Comparison of ENCODE assay signal across 12 cellular contexts in the genomic region with DNA sequence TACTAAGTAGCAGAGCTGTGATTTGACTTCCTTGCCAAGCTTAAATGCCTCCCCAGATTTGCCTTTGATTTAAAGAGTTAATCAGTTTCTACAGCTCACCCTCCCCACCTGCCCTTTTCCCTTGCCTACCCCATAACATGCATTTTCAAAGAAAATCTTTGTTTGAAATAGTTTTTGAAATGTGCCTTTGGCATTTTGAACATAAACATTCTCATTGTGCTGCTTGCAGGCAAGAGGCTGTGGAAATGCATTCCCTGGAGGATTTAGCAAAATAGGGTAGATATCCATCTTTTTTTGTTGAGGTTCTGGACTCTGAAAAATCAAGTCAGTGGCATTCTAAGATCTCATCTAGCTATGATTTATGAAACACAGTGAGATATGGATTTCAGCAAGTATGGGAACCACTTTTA. TPM values are rescaled to one million over a fixed set of nuclear protein-coding genes. Genes with fewer than 3 reads are reported as not detected.
DNase-seq lines count a peak whose midpoint lies in the region; ATAC-seq, FAIRE-seq and TF ChIP-seq lines count a peak whose summit lies in the region.
"Had no signal": no experiment of that assay in that cellular context is flagged by ENCODE, and none has a peak within 500 bp of the region (broad histone marks: within the 10 kb centered on the region; RNA-seq: fewer than 3 reads in every experiment).

No MANE protein-coding gene starts in this region.

- peak overlapping the region; percentile 77 for H3K27ac Mint-ChIP-seq in GM23338
- H3K27ac Mint-ChIP-seq in Calu3 (ENCODE audit: unreplicated experiment) = no peak overlapping the region

- H3F3A ChIP-seq in GM23338 (replicated peaks; ENCODE audit: low read depth) = no peaks in the 10 kb centered on the region

- FAIRE-seq in pancreas (lab: Jason Lieb, UNC) = no peak

- H3K9me3 Mint-ChIP-seq in GM23338 (peaks cover 3% of the 10 kb centered on the region; the same call in 1 of the 3 replicates), Calu3 (ENCODE audit: low read depth, unreplicated experiment) (no peaks in the 10 kb centered on the region)

- no peaks in the 10 kb centered on the region for H3K9me3 ChIP-seq in pancreas
- H3K9me3 ChIP-seq: ascending aorta had no signal

- DNase-seq in GM23338 (ENCODE audit: low spot score) (no peak), fibroblast of the aortic adventitia (ENCODE audit: low read depth) (peak; percentile 77), smooth muscle cell of the brain vasculature (ENCODE audit: low read depth, low spot score) (peak; percentile 32), pancreas (no peak), Calu3 (no peak), AG20443 (ENCODE audit: low spot score) (no peak)
- DNase-seq: NCI-H510A, T-helper 1 cell had no signal

- no peak overlapping the region for H2AFZ ChIP-seq in GM23338

- no peak overlapping the region for H3K4me3 ChIP-seq in GM23338
- no peak overlapping the region for H3K4me3 ChIP-seq in fibroblast of the aortic adventitia (ENCODE audit: low read depth, low read length)
- H3K4me3 ChIP-seq in pancreas = no peak overlapping the region

- CTCF ChIA-PET in Calu3 (lab: Charles Lee) = interaction anchor here (0.6 to 2.0 kb wide), 3 partner anchors 11 to 182 kb away, joined by 4 to 7 read pairs (median 5); no protein-coding TSS in a partner anchor

- H3K4me1 Mint-ChIP-seq in GM23338 (peaks cover 53% of the 10 kb centered on the region), Calu3 (ENCODE audit: low read depth, unreplicated experiment) (peaks cover 71% of the 10 kb centered on the region)

- H3K36me3 ChIP-seq in GM23338 (ENCODE audit: insufficient read depth) = no peaks in the 10 kb centered on the region
- no peaks in the 10 kb centered on the region for H3K36me3 ChIP-seq in pancreas
- H3K36me3 ChIP-seq: ascending aorta had no signal

- H4K20me1 ChIP-seq in GM23338 (replicated peaks; ENCODE audit: insufficient read depth) = peaks cover 40% of the 10 kb centered on the region

- TF ChIP-seq CTCF in GM23338 (conservative IDR thresholded peaks at IDR 0.05; ENCODE audit: low read depth in 2 of 2) (no peak), fibroblast of the aortic adventitia (IDR thresholded peaks at IDR 0.05; ENCODE audit: insufficient read depth, low read length) (no peak), pancreas (IDR thresholded peaks at IDR 0.05) (no peak), Calu3 (IDR thresholded peaks at IDR 0.05; ENCODE audit: unreplicated experiment) (no peak)

- ATAC-seq in GM23338 (no peak), SK-N-SH treated with all-trans-retinoic acid at 6 μM for 48 hours (peak; percentile 12), pancreas (no peak), HG03280 (IDR thresholded peaks at IDR 0.05; ENCODE audit: unreplicated experiment) (no peak)
- ATAC-seq: esophagus mucosa had no signal

- no peak overlapping the region for H3K4me2 ChIP-seq in GM23338

- intact Hi-C loops in pancreas (cut with DNase I) = no loop called here
- intact Hi-C loops in Calu3 (cut with micrococcal nuclease; ENCODE audit: unreplicated experiment) = loop anchor here (5.0 kb wide), 1 partner anchor 46 kb away; no protein-coding TSS in a partner anchor

- peaks cover 2% of the 10 kb centered on the region for H3K27me3 Mint-ChIP-seq in GM23338 (ENCODE audit: insufficient read depth, low read depth, poor library complexity)
- no peaks in the 10 kb centered on the region for H3K27me3 Mint-ChIP-seq in Calu3 (ENCODE audit: unreplicated experiment)

- peaks cover 90% of the 10 kb centered on the region for H3K79me2 ChIP-seq in GM23338 (replicated peaks; ENCODE audit: insufficient read depth)

- H3K4me3 Mint-ChIP-seq in GM23338 (no peak overlapping the region), Calu3 (ENCODE audit: low read depth, unreplicated experiment) (no peak overlapping the region)

- H3K9me2 ChIP-seq in GM23338 (ENCODE audit: insufficient read depth) = no peaks in the 10 kb centered on the region

- BruUV-seq in Calu3 (replicated peaks; lab: Mats Ljungman, UMichigan) = no TSS peak

- H3K36me3 Mint-ChIP-seq in GM23338 (ENCODE audit: low read depth) (peaks cover 15% of the 10 kb centered on the region), Calu3 (ENCODE audit: insufficient read depth, unreplicated experiment) (peaks cover 22% of the 10 kb centered on the region)

- no peak overlapping the region for H3K27ac ChIP-seq in GM23338 (ENCODE audit: low read depth)
- H3K27ac ChIP-seq in pancreas = no peak overlapping the region

- no peaks in the 10 kb centered on the region for H3K27me3 ChIP-seq in GM23338 (ENCODE audit: insufficient read depth)
- no peaks in the 10 kb centered on the region for H3K27me3 ChIP-seq in pancreas
- H3K27me3 ChIP-seq: ascending aorta had no signal

- H3K4me1 ChIP-seq in GM23338 (ENCODE audit: insufficient read depth) = peaks cover 48% of the 10 kb centered on the region
- peaks cover 3 to 21% (median 17%) of the 10 kb centered on the region in 3 donors for H3K4me1 ChIP-seq in pancreas

TF ChIP-seq in GM23338, 12 proteins besides CTCF, POLR2A, EP300 and RAD21 (continues in another document):
- no peak for TF ChIP-seq EZH2 (IDR thresholded peaks at IDR 0.05; ENCODE audit: low read depth, unreplicated experiment)
- no peak for TF ChIP-seq STAT1 (IDR thresholded peaks at IDR 0.05; ENCODE audit: unreplicated experiment)
- no peak for TF ChIP-seq NANOG (IDR thresholded peaks at IDR 0.05; ENCODE audit: borderline replicate concordance)

TF ChIP-seq in SK-N-SH treated with all-trans-retinoic acid at 6 μM for 48 hours, 23 proteins besides CTCF, POLR2A, EP300 and RAD21:
- no peak for TF ChIP-seq RARB (CRISPR knock-in tag; IDR thresholded peaks at IDR 0.05)
- peak; percentile 56 for TF ChIP-seq ISL1 (CRISPR knock-in tag; IDR thresholded peaks at IDR 0.05)
- TF ChIP-seq ZFP3 (CRISPR knock-in tag; IDR thresholded peaks at IDR 0.05) = no peak
- no peak for TF ChIP-seq ZC3H10 (CRISPR knock-in tag; IDR thresholded peaks at IDR 0.05)
- TF ChIP-seq, protein P1, sequence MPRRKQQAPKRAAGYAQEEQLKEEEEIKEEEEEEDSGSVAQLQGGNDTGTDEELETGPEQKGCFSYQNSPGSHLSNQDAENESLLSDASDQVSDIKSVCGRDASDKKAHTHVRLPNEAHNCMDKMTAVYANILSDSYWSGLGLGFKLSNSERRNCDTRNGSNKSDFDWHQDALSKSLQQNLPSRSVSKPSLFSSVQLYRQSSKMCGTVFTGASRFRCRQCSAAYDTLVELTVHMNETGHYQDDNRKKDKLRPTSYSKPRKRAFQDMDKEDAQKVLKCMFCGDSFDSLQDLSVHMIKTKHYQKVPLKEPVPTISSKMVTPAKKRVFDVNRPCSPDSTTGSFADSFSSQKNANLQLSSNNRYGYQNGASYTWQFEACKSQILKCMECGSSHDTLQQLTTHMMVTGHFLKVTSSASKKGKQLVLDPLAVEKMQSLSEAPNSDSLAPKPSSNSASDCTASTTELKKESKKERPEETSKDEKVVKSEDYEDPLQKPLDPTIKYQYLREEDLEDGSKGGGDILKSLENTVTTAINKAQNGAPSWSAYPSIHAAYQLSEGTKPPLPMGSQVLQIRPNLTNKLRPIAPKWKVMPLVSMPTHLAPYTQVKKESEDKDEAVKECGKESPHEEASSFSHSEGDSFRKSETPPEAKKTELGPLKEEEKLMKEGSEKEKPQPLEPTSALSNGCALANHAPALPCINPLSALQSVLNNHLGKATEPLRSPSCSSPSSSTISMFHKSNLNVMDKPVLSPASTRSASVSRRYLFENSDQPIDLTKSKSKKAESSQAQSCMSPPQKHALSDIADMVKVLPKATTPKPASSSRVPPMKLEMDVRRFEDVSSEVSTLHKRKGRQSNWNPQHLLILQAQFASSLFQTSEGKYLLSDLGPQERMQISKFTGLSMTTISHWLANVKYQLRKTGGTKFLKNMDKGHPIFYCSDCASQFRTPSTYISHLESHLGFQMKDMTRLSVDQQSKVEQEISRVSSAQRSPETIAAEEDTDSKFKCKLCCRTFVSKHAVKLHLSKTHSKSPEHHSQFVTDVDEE (CRISPR knock-in tag; IDR thresholded peaks at IDR 0.05) = no peak

RNA-seq across cellular contexts. Expression of gene MAP4K4, which starts 55.7 kb away (rescaled TPM):
- 77.2 and 99.2 TPM in 2 replicates for total RNA-seq in GM23338 (2014; rRNA removed; shearing (Covaris generic))
- polyA plus RNA-seq in GM23338 (2016; fragmentation: Nextera tagmentation; extraction: Ambion mirVana) (32.2 and 34.6 TPM in 2 replicates), pancreas (10 to 100 TPM in 1 of 2 donors, 1 to 10 TPM in 1; 9.7 to 10.5 TPM)
- total RNA-seq in fibroblast of the aortic adventitia (ENCODE audit: low replicate concordance) (193 and 208 TPM in 2 replicates), pancreas (10 to 100 TPM; 12.4 to 38.7 (median 16.0) TPM), Calu3 (2022) (136 and 151 TPM in 2 replicates)

Comparison
In these comparisons a context has a peak if more than half of its experiments do, and no peak if none do; other contexts are left out.
1. DNase-seq: peak in fibroblast of the aortic adventitia (single experiment) and smooth muscle cell of the brain vasculature (single experiment); none in GM23338 (single experiment), pancreas (0 of 6), Calu3 (single experiment) and AG20443 (single experiment).